ENCODE assay signal across 8 cellular contexts in genomic region chr7:137953692-137954470, GRCh38. TPM values are rescaled to one million over a fixed set of nuclear protein-coding genes. Genes with fewer than 3 reads are reported as not detected.
DNase-seq lines count a peak whose midpoint lies in the region; ATAC-seq and TF ChIP-seq lines count a peak whose summit lies in the region.

No MANE protein-coding gene starts in this region.

- H3K4me1 ChIP-seq in mammary epithelial cell (ENCODE audit: insufficient read depth, low read length), result no peaks in the 10 kb centered on the region

- H2AFZ ChIP-seq in mammary epithelial cell (ENCODE audit: low read depth, low read length), result no peak overlapping the region

- no peaks in the 10 kb centered on the region for H3K9me3 ChIP-seq in mammary epithelial cell (replicated peaks; ENCODE audit: insufficient read depth, low read length)
- no peaks in the 10 kb centered on the region for H3K9me3 ChIP-seq in CD4-positive, alpha-beta T cell (ENCODE audit: control insufficient read depth, low read length)

- no peak overlapping the region for H3K4me2 ChIP-seq in mammary epithelial cell (ENCODE audit: insufficient read depth, low read depth, low read length)

- WGBS in mammary epithelial cell (ENCODE audit: low coverage, missing lambda C conversion rate), result 84% methylated on average over 6 of the region's 6 CpGs

- no peak for TF ChIP-seq CTCF in GM12865 (IDR thresholded peaks at IDR 0.05; ENCODE audit: insufficient read depth, low read depth, low read length, missing control alignments)
- no peak for TF ChIP-seq CTCF in mammary epithelial cell (conservative IDR thresholded peaks at IDR 0.05 in 1 of 2, IDR thresholded peaks at IDR 0.05 in 1 of 2; ENCODE audit: extremely low read depth in 1 of 2, insufficient read depth in 1 of 2, low read depth in 1 of 2, low read length in 2 of 2)
- no peak for TF ChIP-seq CTCF in mesothelial cell of epicardium (IDR thresholded peaks at IDR 0.05; ENCODE audit: unreplicated experiment)
- no peak for TF ChIP-seq CTCF in CD4-positive, alpha-beta T cell (IDR thresholded peaks at IDR 0.05)
- TF ChIP-seq CTCF in CD14-positive monocyte (IDR thresholded peaks at IDR 0.05), result no peak

- H3K9ac ChIP-seq in mammary epithelial cell (ENCODE audit: insufficient read depth, low read length), result no peak overlapping the region

- H3K27ac Mint-ChIP-seq in mesothelial cell of epicardium (peak overlapping the region; percentile 98), CD14-positive monocyte (peak overlapping the region in 1 of 7 donors; percentile 11)
- no peak overlapping the region for H3K27ac Mint-ChIP-seq in CD4-positive, alpha-beta T cell
- H3K27ac Mint-ChIP-seq in stimulated activated memory B cell treated with anti-CD40 and anti-IgM and Interleukin-4, amounts not matched to agents 10 μg/mL and 1 μg/mL and 100 μg/mL, for 72 hours, result no peak overlapping the region

- ATAC-seq in CD4-positive, alpha-beta T cell (ENCODE audit: poor library complexity), result no peak
- ATAC-seq in stimulated activated memory B cell treated with anti-CD40 and anti-IgM and Interleukin-4, amounts not matched to agents 10 μg/mL and 1 μg/mL and 100 μg/mL, for 72 hours, result no peak

- no peaks in the 10 kb centered on the region for H3K27me3 Mint-ChIP-seq in mesothelial cell of epicardium (ENCODE audit: low read depth)
- no peaks in the 10 kb centered on the region for H3K27me3 Mint-ChIP-seq in CD4-positive, alpha-beta T cell
- no peaks in the 10 kb centered on the region for H3K27me3 Mint-ChIP-seq in stimulated activated memory B cell treated with anti-CD40 and anti-IgM and Interleukin-4, amounts not matched to agents 10 μg/mL and 1 μg/mL and 100 μg/mL, for 72 hours
- no peaks in the 10 kb centered on the region for H3K27me3 Mint-ChIP-seq in CD14-positive monocyte (ENCODE audit: low read depth in 3 of 3)

- no peaks in the 10 kb centered on the region for H4K20me1 ChIP-seq in mammary epithelial cell (ENCODE audit: insufficient read depth, low read length)

- POLR2A ChIA-PET in CD4-positive, alpha-beta T cell (lab: Charles Lee), result interaction anchor here (1.0 kb wide), 1 partner anchor 28 kb away, joined by 4 read pairs; no protein-coding TSS in a partner anchor

- H3K36me3 Mint-ChIP-seq in mesothelial cell of epicardium (peaks cover 4% of the 10 kb centered on the region), CD14-positive monocyte (peaks cover 11 to 30% of the 10 kb centered on the region in 2 donors)
- H3K36me3 Mint-ChIP-seq in CD4-positive, alpha-beta T cell (ENCODE audit: low read depth), result no peaks in the 10 kb centered on the region
- peaks cover 15% of the 10 kb centered on the region for H3K36me3 Mint-ChIP-seq in stimulated activated memory B cell treated with anti-CD40 and anti-IgM and Interleukin-4, amounts not matched to agents 10 μg/mL and 1 μg/mL and 100 μg/mL, for 72 hours

- H3K27me3 ChIP-seq in mammary epithelial cell (ENCODE audit: insufficient read depth, low read length), result no peaks in the 10 kb centered on the region
- H3K27me3 ChIP-seq in CD4-positive, alpha-beta T cell (ENCODE audit: control insufficient read depth, insufficient read depth, low read length), result no peaks in the 10 kb centered on the region

- dilution Hi-C loops in mammary epithelial cell (cut with HindIII; ENCODE audit: low sequenced_read_pairs), result no loop called here

- H3K9me3 Mint-ChIP-seq in mesothelial cell of epicardium (no peaks in the 10 kb centered on the region), CD14-positive monocyte (no peaks in the 10 kb centered on the region)
- no peaks in the 10 kb centered on the region for H3K9me3 Mint-ChIP-seq in CD4-positive, alpha-beta T cell
- no peaks in the 10 kb centered on the region for H3K9me3 Mint-ChIP-seq in stimulated activated memory B cell treated with anti-CD40 and anti-IgM and Interleukin-4, amounts not matched to agents 10 μg/mL and 1 μg/mL and 100 μg/mL, for 72 hours

- H3K4me1 Mint-ChIP-seq in mesothelial cell of epicardium (peaks cover 65% of the 10 kb centered on the region), CD14-positive monocyte (peaks cover 23% of the 10 kb centered on the region)
- H3K4me1 Mint-ChIP-seq in CD4-positive, alpha-beta T cell (ENCODE audit: low read depth), result peaks cover 19% of the 10 kb centered on the region
- H3K4me1 Mint-ChIP-seq in stimulated activated memory B cell treated with anti-CD40 and anti-IgM and Interleukin-4, amounts not matched to agents 10 μg/mL and 1 μg/mL and 100 μg/mL, for 72 hours, result peaks cover 8% of the 10 kb centered on the region

- BruUV-seq in mammary epithelial cell (replicated peaks; lab: Mats Ljungman, UMichigan), result no TSS peak

- no peak overlapping the region for H3K27ac ChIP-seq in mammary epithelial cell (ENCODE audit: insufficient read depth, low read depth, low read length)
- H3K27ac ChIP-seq in CD4-positive, alpha-beta T cell (ENCODE audit: low read depth, low read length), result no peak overlapping the region

- intact Hi-C loops in mammary epithelial cell (cut with micrococcal nuclease) (no loop called here), CD14-positive monocyte (cut with micrococcal nuclease) (no loop called here)
- intact Hi-C loops in CD4-positive, alpha-beta T cell (cut with DNase I, micrococcal nuclease), result no loop called here

- in situ Hi-C loops in mammary epithelial cell (cut with MboI; ENCODE audit: low sequenced_read_pairs in 2 of 2), result no loop called here

- H3K4me3 ChIP-seq in GM12865 (ENCODE audit: low read depth, low read length) (no peak overlapping the region), mammary epithelial cell (replicated peaks in 1 of 3; ENCODE audit: insufficient read depth in 1 of 3, low read depth in 2 of 3, low read length in 3 of 3) (no peak overlapping the region)

- CTCF ChIA-PET in mammary epithelial cell (lab: Charles Lee; ENCODE audit: low non-redundant PET), result no interaction called here
- CTCF ChIA-PET in CD4-positive, alpha-beta T cell (lab: Charles Lee), result no interaction called here

- DNase-seq in GM12865 (ENCODE audit: low read depth), result peak; percentile 34
- peak; percentile 44 for DNase-seq in NCI-H1105 treated with DMSO at 0.1 percent for 48 hours (lab: John Stamatoyannopoulos, UW)
- peak; percentile 51 for DNase-seq in mammary epithelial cell
- DNase-seq in mesothelial cell of epicardium (ENCODE audit: low spot score in 2 of 2, unreplicated experiment in 2 of 2), result no peak
- no peak for DNase-seq in CD4-positive, alpha-beta T cell
- DNase-seq in UCSD-AML1 (lab: John Stamatoyannopoulos, UW; ENCODE audit: unreplicated experiment), result no peak
- no peak for DNase-seq in CD14-positive monocyte (ENCODE audit: low spot score)

- peaks cover 4% of the 10 kb centered on the region for H3K36me3 ChIP-seq in mammary epithelial cell (ENCODE audit: insufficient read depth, low read length)

- peaks cover 69% of the 10 kb centered on the region for H3K79me2 ChIP-seq in mammary epithelial cell (ENCODE audit: insufficient read depth, low read length)

- no peak overlapping the region for H3K4me3 Mint-ChIP-seq in mesothelial cell of epicardium
- no peak overlapping the region for H3K4me3 Mint-ChIP-seq in CD4-positive, alpha-beta T cell
- H3K4me3 Mint-ChIP-seq in stimulated activated memory B cell treated with anti-CD40 and anti-IgM and Interleukin-4, amounts not matched to agents 10 μg/mL and 1 μg/mL and 100 μg/mL, for 72 hours, result no peak overlapping the region
- H3K4me3 Mint-ChIP-seq in CD14-positive monocyte, result no peak overlapping the region

RNA-seq across cellular contexts. Expression of gene CREB3L2, which starts 48.0 kb away (rescaled TPM):
- total RNA-seq in mammary epithelial cell, result 10 to 100 TPM; 26.3 to 63.5 TPM
- polyA plus RNA-seq in mammary epithelial cell, result 22.4 TPM
- polyA minus RNA-seq in mammary epithelial cell, result 47.2 TPM
- 77.8 to 82.8 TPM (median 80.4 TPM) in 3 replicates for total RNA-seq in mesothelial cell of epicardium
- total RNA-seq in CD4-positive, alpha-beta T cell, result 10 to 100 TPM; 11.7 to 12.9 TPM
- 10 to 100 TPM in 1 of 2 donors, 1 to 10 TPM in 1; 6.9 to 11.9 TPM for polyA plus RNA-seq in CD14-positive monocyte

Comparison
In these comparisons a context has a peak if more than half of its experiments do, and no peak if none do; other contexts are left out.
1. DNase-seq: peak in GM12865 (single experiment), NCI-H1105 treated with DMSO at 0.1 percent for 48 hours (single experiment) and mammary epithelial cell (single experiment); none in mesothelial cell of epicardium (0 of 2), CD4-positive, alpha-beta T cell (0 of 10), UCSD-AML1 (single experiment) and CD14-positive monocyte (single experiment).